10 cellular contexts compared by ENCODE assay signal in the genomic region with DNA sequence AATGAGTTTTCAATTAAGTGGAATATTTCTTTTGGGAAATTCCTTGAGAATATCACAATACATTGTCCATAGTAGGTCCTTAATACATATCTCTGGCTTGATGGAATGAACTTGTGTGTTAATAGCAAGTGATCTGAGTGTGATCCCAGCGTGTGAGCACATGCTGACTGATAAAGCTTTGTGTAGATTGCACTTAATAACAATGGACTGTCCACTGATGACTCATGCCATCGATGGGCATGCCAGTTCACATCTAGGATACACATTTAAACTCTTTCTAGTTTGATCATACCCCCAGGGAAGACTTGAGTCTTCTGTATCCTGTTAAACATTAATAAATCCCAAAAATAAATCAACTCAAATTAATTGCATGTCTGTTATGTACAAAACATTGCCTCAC.
"Had no signal": no experiment of that assay in that cellular context is flagged by ENCODE, and none has a peak within 500 bp of the region (broad histone marks: within the 10 kb centered on the region; RNA-seq: fewer than 3 reads in every experiment).

No MANE protein-coding gene starts in this region.

- H3K4me3 ChIP-seq: skin epidermis had no signal

- H3K27me3 ChIP-seq: brain microvascular endothelial cell, neutrophil had no signal

- ATAC-seq: activated CD4-positive, CD25-positive, alpha-beta regulatory T cell treated with anti-CD3 and anti-CD28 coated beads, Interleukin-2, amount 50 U/mL, for 24 hours; activated T-cell treated with anti-CD3 and anti-CD28 coated beads, Interleukin-2, amount 50 U/mL, for 72 hours; naive thymus-derived CD8-positive, alpha-beta T cell had no signal

- DNase-seq: activated CD4-positive, alpha-beta memory T cell treated with anti-CD3 and anti-CD28 coated beads for 36 hours; activated gamma-delta T cell treated with Interleukin-2 at 50 U/mL for 16 hours; activated naive CD8-positive, alpha-beta T cell treated with anti-CD3 and anti-CD28 coated beads for 36 hours; activated T-cell treated with anti-CD3 and anti-CD28 coated beads, Interleukin-2, amount 50 U/mL, for 72 hours; brain microvascular endothelial cell; dermis blood vessel endothelial cell; naive thymus-derived CD8-positive, alpha-beta T cell had no signal

- H3K36me3 ChIP-seq: brain microvascular endothelial cell, neutrophil had no signal

- H3K27ac ChIP-seq: brain microvascular endothelial cell, neutrophil, skin epidermis had no signal

- H3K9me3 ChIP-seq: neutrophil had no signal
